Comparison of ENCODE assay signal across 1 cellular context in genomic region chr1:165630629-165631402, GRCh38.
TF ChIP-seq lines count a peak whose summit lies in the region.

Gene MGST3 (plus strand): TSS chr1:165631234. CDS start chr1:165649848, 18,614 bp downstream.

TF ChIP-seq in HepG2, 621 proteins besides CTCF, POLR2A, EP300 and RAD21 (continued from another document and continues in another):
- no peak for TF ChIP-seq PBX3 (CRISPR knock-in tag; IDR thresholded peaks at IDR 0.05; ENCODE audit: borderline replicate concordance)
- no peak for TF ChIP-seq ZNF282 (IDR thresholded peaks at IDR 0.05; ENCODE audit: partially characterized antibody)
- TF ChIP-seq ATF2 (CRISPR knock-in tag; IDR thresholded peaks at IDR 0.05), result peak; percentile 53
- TF ChIP-seq ZBTB4 (CRISPR knock-in tag; IDR thresholded peaks at IDR 0.05; ENCODE audit: borderline replicate concordance), result no peak
- TF ChIP-seq MEIS1 (CRISPR knock-in tag; IDR thresholded peaks at IDR 0.05; ENCODE audit: borderline replicate concordance), result no peak
- no peak for TF ChIP-seq KLF13 (CRISPR knock-in tag; IDR thresholded peaks at IDR 0.05)
- no peak for TF ChIP-seq ZNF710 (CRISPR knock-in tag; IDR thresholded peaks at IDR 0.05; ENCODE audit: borderline replicate concordance)
- TF ChIP-seq ZNF773 (CRISPR knock-in tag; IDR thresholded peaks at IDR 0.05; ENCODE audit: borderline replicate concordance), result no peak
- TF ChIP-seq THRA (CRISPR knock-in tag; IDR thresholded peaks at IDR 0.05; ENCODE audit: borderline replicate concordance), result peak; percentile 65; the same call in 1 of the 2 replicates
- TF ChIP-seq SMAD9 (CRISPR knock-in tag; IDR thresholded peaks at IDR 0.05), result peak; percentile 91; the same call in 1 of the 2 replicates
- no peak for TF ChIP-seq ZFP36 (IDR thresholded peaks at IDR 0.05; ENCODE audit: borderline replicate concordance, low read depth, low read length, partially characterized antibody)
- peak; percentile 91 for TF ChIP-seq ZNF781 (CRISPR knock-in tag; IDR thresholded peaks at IDR 0.05; ENCODE audit: borderline replicate concordance, not compliant biosample characterization)
- no peak for TF ChIP-seq SYNCRIP (IDR thresholded peaks at IDR 0.05; ENCODE audit: insufficient read depth, low read depth, low read length)
- TF ChIP-seq U2AF2 (IDR thresholded peaks at IDR 0.05; ENCODE audit: low read depth, low read length), result no peak
- 0 out of 2 replicates have a peak, but pooled peaks have one; percentile 57 for TF ChIP-seq KDM4B (CRISPR knock-in tag; IDR thresholded peaks at IDR 0.05)
- peak; percentile 31; the same call in 1 of the 2 replicates for TF ChIP-seq CEBPB (IDR thresholded peaks at IDR 0.05; ENCODE audit: borderline replicate concordance, low read depth, low read length)
- no peak; the same call in 1 of the 2 replicates for TF ChIP-seq ZNF256 (CRISPR knock-in tag; conservative IDR thresholded peaks at IDR 0.05)
- no peak for TF ChIP-seq ZFP1 (CRISPR knock-in tag; IDR thresholded peaks at IDR 0.05)
- no peak for TF ChIP-seq ZKSCAN8 (CRISPR knock-in tag; IDR thresholded peaks at IDR 0.05; ENCODE audit: borderline replicate concordance)
- TF ChIP-seq MIER3 (CRISPR knock-in tag; IDR thresholded peaks at IDR 0.05; ENCODE audit: borderline replicate concordance), result no peak
- TF ChIP-seq EZH2 (conservative IDR thresholded peaks at IDR 0.05; ENCODE audit: low read depth, low read length), result no peak
- TF ChIP-seq TSC22D2 (CRISPR knock-in tag; IDR thresholded peaks at IDR 0.05; ENCODE audit: borderline replicate concordance), result no peak
- TF ChIP-seq MYC (CRISPR knock-in tag; IDR thresholded peaks at IDR 0.05; ENCODE audit: borderline replicate concordance), result peak; percentile 70; the same call in 1 of the 2 replicates
- TF ChIP-seq SOX5 (CRISPR knock-in tag; IDR thresholded peaks at IDR 0.05; ENCODE audit: borderline replicate concordance), result no peak; the same call in 1 of the 2 replicates
- TF ChIP-seq ZSCAN9 (CRISPR knock-in tag; IDR thresholded peaks at IDR 0.05; ENCODE audit: borderline replicate concordance), result no peak; the same call in 1 of the 2 replicates
- TF ChIP-seq MAX (IDR thresholded peaks at IDR 0.05), result peak; percentile 87
- no peak for TF ChIP-seq ZFP36L2 (CRISPR knock-in tag; IDR thresholded peaks at IDR 0.05)
- TF ChIP-seq ZNF841 (CRISPR knock-in tag; IDR thresholded peaks at IDR 0.05; ENCODE audit: borderline replicate concordance), result peak; percentile 66; the same call in 1 of the 2 replicates
- no peak; the same call in none of the 2 replicates for TF ChIP-seq KMT2A (CRISPR knock-in tag; IDR thresholded peaks at IDR 0.05)
- peak; percentile 75 for TF ChIP-seq RBFOX2 (IDR thresholded peaks at IDR 0.05; ENCODE audit: low read depth, low read length)
- no peak for TF ChIP-seq NCOA1 (CRISPR knock-in tag; IDR thresholded peaks at IDR 0.05)
- peak; percentile 19; the same call in 1 of the 2 replicates for TF ChIP-seq ZZZ3 (CRISPR knock-in tag; IDR thresholded peaks at IDR 0.05; ENCODE audit: borderline replicate concordance)
- TF ChIP-seq ZNF761 (CRISPR knock-in tag; conservative IDR thresholded peaks at IDR 0.05), result no peak
- TF ChIP-seq ZNF367 (CRISPR knock-in tag; IDR thresholded peaks at IDR 0.05; ENCODE audit: borderline replicate concordance), result no peak
- 0 out of 2 replicates have a peak, but pooled peaks have one; percentile 39 for TF ChIP-seq ARHGAP35 (CRISPR knock-in tag; IDR thresholded peaks at IDR 0.05; ENCODE audit: borderline replicate concordance)
- TF ChIP-seq SETDB1 (CRISPR knock-in tag; IDR thresholded peaks at IDR 0.05; ENCODE audit: borderline replicate concordance), result no peak
- no peak for TF ChIP-seq ZNF446 (CRISPR knock-in tag; IDR thresholded peaks at IDR 0.05)
- TF ChIP-seq ZNF235 (CRISPR knock-in tag; IDR thresholded peaks at IDR 0.05; ENCODE audit: borderline replicate concordance), result no peak
- no peak for TF ChIP-seq ZNF670 (CRISPR knock-in tag; IDR thresholded peaks at IDR 0.05; ENCODE audit: borderline replicate concordance)
- TF ChIP-seq GABPA (IDR thresholded peaks at IDR 0.05; ENCODE audit: low read depth, low read length), result no peak
- no peak for TF ChIP-seq GABPA (CRISPR knock-in tag; IDR thresholded peaks at IDR 0.05; ENCODE audit: low read depth)
- TF ChIP-seq ZNF629 (CRISPR knock-in tag; conservative IDR thresholded peaks at IDR 0.05), result no peak
- no peak for TF ChIP-seq E2F2 (CRISPR knock-in tag; IDR thresholded peaks at IDR 0.05; ENCODE audit: borderline replicate concordance)
- no peak for TF ChIP-seq CAMTA2 (CRISPR knock-in tag; IDR thresholded peaks at IDR 0.05; ENCODE audit: borderline replicate concordance)
- peak; percentile 80; the same call in 1 of the 2 replicates for TF ChIP-seq ZNF280D (CRISPR knock-in tag; IDR thresholded peaks at IDR 0.05)
- TF ChIP-seq ZNF746 (CRISPR knock-in tag; IDR thresholded peaks at IDR 0.05), result peak; percentile 65
- TF ChIP-seq ZNF7 (CRISPR knock-in tag; IDR thresholded peaks at IDR 0.05), result no peak
- no peak for TF ChIP-seq BCL6 (CRISPR knock-in tag; IDR thresholded peaks at IDR 0.05)
- TF ChIP-seq ZBTB38 (CRISPR knock-in tag; IDR thresholded peaks at IDR 0.05), result no peak
- TF ChIP-seq HNRNPK (IDR thresholded peaks at IDR 0.05; ENCODE audit: low read depth, low read length, poor library complexity, severe bottlenecking), result no peak
- no peak for TF ChIP-seq TMF1 (CRISPR knock-in tag; IDR thresholded peaks at IDR 0.05; ENCODE audit: low read depth)
- TF ChIP-seq IKZF1 (IDR thresholded peaks at IDR 0.05), result no peak
- TF ChIP-seq KAT2B (IDR thresholded peaks at IDR 0.05; ENCODE audit: borderline replicate concordance, low read depth, low read length), result no peak
- TF ChIP-seq ZNF335 (CRISPR knock-in tag; IDR thresholded peaks at IDR 0.05), result no peak; the same call in 1 of the 2 replicates
- TF ChIP-seq MAZ (IDR thresholded peaks at IDR 0.05; ENCODE audit: borderline replicate concordance, low read depth, low read length), result peak; percentile 47; the same call in 1 of the 2 replicates
- TF ChIP-seq MAZ (CRISPR knock-in tag; IDR thresholded peaks at IDR 0.05; ENCODE audit: low read depth), result peak; percentile 50; the same call in 1 of the 2 replicates
- TF ChIP-seq HNF4A (CRISPR knock-in tag; IDR thresholded peaks at IDR 0.05), result peak; percentile 16; the same call in 1 of the 2 replicates
- no peak for TF ChIP-seq REL (CRISPR knock-in tag; conservative IDR thresholded peaks at IDR 0.05)
